In genomic region chr3:100001514-100002270, GRCh38 we compare ENCODE assay signal across 19 cellular contexts.
DNase-seq lines count a peak whose midpoint lies in the region; ATAC-seq and TF ChIP-seq lines count a peak whose summit lies in the region.
"Had no signal": no experiment of that assay in that cellular context is flagged by ENCODE, and none has a peak within 500 bp of the region (broad histone marks: within the 10 kb centered on the region; RNA-seq: fewer than 3 reads in every experiment).

No MANE protein-coding gene starts in this region.

- no peaks in the 10 kb centered on the region for H3K9me3 ChIP-seq in prostate gland
- H3K9me3 ChIP-seq: mucosa of descending colon, sigmoid colon, SK-N-SH had no signal

- no peaks in the 10 kb centered on the region for H3K27me3 ChIP-seq in prostate gland (replicated peaks; ENCODE audit: insufficient read depth)
- H3K27me3 ChIP-seq: cardiac muscle cell, sigmoid colon had no signal

- ATAC-seq in GM21576 (IDR thresholded peaks at IDR 0.05; ENCODE audit: unreplicated experiment), result no peak
- ATAC-seq: activated naive CD4-positive, alpha-beta T cell treated with anti-CD3 and anti-CD28 coated beads, Interleukin-2, amount 50 U/mL, for 72 hours; mucosa of descending colon had no signal

- no peaks in the 10 kb centered on the region for H3K36me3 ChIP-seq in prostate gland
- H3K36me3 ChIP-seq: cardiac muscle cell, sigmoid colon had no signal

- H3K27ac ChIP-seq in prostate gland, result no peak overlapping the region
- H3K27ac ChIP-seq: cardiac muscle cell had no signal

- no peak overlapping the region for H3K4me3 ChIP-seq in epithelial cell of esophagus (ENCODE audit: low read length)
- no peak overlapping the region for H3K4me3 ChIP-seq in prostate gland
- H3K4me3 ChIP-seq: cardiac muscle cell, mucosa of descending colon, sigmoid colon had no signal

- DNase-seq in HPDE6-E6E7 (ENCODE audit: extremely low spot score), result peak; percentile 36
- DNase-seq in NCI-H2081 treated with DMSO at 0.1 percent for 48 hours (lab: John Stamatoyannopoulos, UW), result peak; percentile 20
- peak; percentile 98 for DNase-seq in epithelial cell of esophagus (ENCODE audit: low read depth)
- peak; percentile 75 for DNase-seq in prostate gland (ENCODE audit: low spot score)
- DNase-seq in amygdala (lab: John Stamatoyannopoulos, UW), result no peak
- DNase-seq in GM13977 (ENCODE audit: low spot score), result no peak
- DNase-seq: activated T-cell treated with anti-CD3 and anti-CD28 coated beads for 4 hours; effector CD4-positive, alpha-beta T cell; mucosa of descending colon; MV-4-11; NCI-H2227 treated with DMSO at 0.1 percent for 48 hours; OCI-M1; sigmoid colon; SK-N-SH; stimulated activated CD4-positive, alpha-beta T cell treated with anti-CD3 and anti-CD28 coated beads, Interleukin-4, amount 100 ng/mL, for 24 hours; stimulated activated CD8-positive, alpha-beta memory T cell treated with anti-CD3 and anti-CD28 coated beads, Interleukin-4, amount 100 ng/mL, for 48 hours had no signal

- TF ChIP-seq CTCF in epithelial cell of esophagus (IDR thresholded peaks at IDR 0.05; ENCODE audit: insufficient read depth, low read depth, low read length, missing control alignments) (no peak), prostate gland (IDR thresholded peaks at IDR 0.05) (no peak), GM13977 (IDR thresholded peaks at IDR 0.05; ENCODE audit: extremely low read depth, insufficient read depth, missing control alignments) (no peak)

- no peaks in the 10 kb centered on the region for H3K4me1 ChIP-seq in prostate gland (replicated peaks)

- in situ Hi-C loops in GM13977 (cut with MboI; ENCODE audit: low pct_unique_long_range_greater_than_20kb, low sequenced_read_pairs, unreplicated experiment), result no loop called here

- intact Hi-C loops in prostate gland (cut with DNase I), result no loop called here

- WGBS in prostate gland, result 58% methylated on average over 8 of the region's 8 CpGs

- no peak for TF ChIP-seq POLR2A in prostate gland (IDR thresholded peaks at IDR 0.05)

Comparison
In these comparisons a context has a peak if more than half of its experiments do, and no peak if none do; other contexts are left out.
1. DNase-seq: peak in HPDE6-E6E7 (single experiment), NCI-H2081 treated with DMSO at 0.1 percent for 48 hours (single experiment), epithelial cell of esophagus (single experiment) and prostate gland (single experiment); none in amygdala (0 of 56) and GM13977 (single experiment).